Comparison of ENCODE assay signal across 29 cellular contexts in the genomic region with DNA sequence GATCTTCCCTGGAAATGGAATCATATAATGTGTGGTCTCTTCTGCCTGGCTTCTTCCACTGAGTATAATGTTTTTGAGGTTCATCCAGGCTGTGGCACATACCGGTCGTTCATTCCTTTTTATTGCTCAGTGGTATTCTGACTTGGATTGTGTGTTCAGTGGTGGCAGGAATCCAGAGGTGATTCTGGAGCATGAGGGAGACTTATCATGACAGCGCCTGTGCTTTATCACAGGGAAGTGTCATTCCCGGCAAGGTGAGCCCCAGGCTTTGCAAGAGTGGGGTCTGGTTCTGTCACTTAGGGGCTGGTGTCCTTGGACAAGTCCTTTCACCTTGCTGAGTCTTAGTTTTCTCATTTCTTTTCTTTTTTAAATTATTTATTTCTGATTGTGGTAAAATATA. TPM values are rescaled to one million over a fixed set of nuclear protein-coding genes. Genes with fewer than 3 reads are reported as not detected.
"Had no signal": no experiment of that assay in that cellular context is flagged by ENCODE, and none has a peak within 500 bp of the region (broad histone marks: within the 10 kb centered on the region; RNA-seq: fewer than 3 reads in every experiment).

No MANE protein-coding gene starts in this region.

- ATAC-seq: activated naive CD4-positive, alpha-beta T cell treated with anti-CD3 and anti-CD28 coated beads, Interleukin-2, amount 50 U/mL, for 72 hours; activated T-cell treated with anti-CD3 and anti-CD28 coated beads, Interleukin-2, amount 50 U/mL, for 4 hours; Panc1; SK-N-SH treated with all-trans-retinoic acid at 6 μM for 48 hours; T-cell had no signal

- DNase-seq: activated B cell treated with CpG ODN at 0.5 μM for 24 hours; activated CD4-positive, alpha-beta memory T cell treated with anti-CD3 and anti-CD28 coated beads for 36 hours; activated CD4-positive, alpha-beta T cell treated with anti-CD3 and anti-CD28 coated beads for 4 hours; activated CD4-positive, alpha-beta T cell treated with anti-CD3 and anti-CD28 coated beads, Interleukin-2, amount 50 U/mL, for 1 hour; activated CD4-positive, CD25-positive, alpha-beta regulatory T cell treated with anti-CD3 and anti-CD28 coated beads, Interleukin-2, amount 50 U/mL, for 72 hours; activated CD8-positive, alpha-beta memory T cell treated with anti-CD3 and anti-CD28 coated beads, Interleukin-2, amount 50 U/mL, for 4 hours; activated gamma-delta T cell treated with Interleukin-2 at 50 U/mL for 16 hours; activated naive CD4-positive, alpha-beta T cell treated with anti-CD3 and anti-CD28 coated beads for 36 hours; activated T-cell treated with anti-CD3 and anti-CD28 coated beads for 4 hours; activated T-cell treated with anti-CD3 and anti-CD28 coated beads, Interleukin-2, amount 50 U/mL, for 4 hours; adrenal gland; anterior cingulate cortex; central memory CD4-positive, alpha-beta T cell; MM.1S; MV-4-11; NCI-H1092; NCI-H1436 treated with DMSO at 0.1 percent for 48 hours; NCI-H1694 treated with DMSO at 0.1 percent for 48 hours; NCI-H2029; NCI-H510A; NCI-H526 treated with DMSO at 0.1 percent for 48 hours; NCI-H774; SIG-M5; T-cell; T-helper 2 cell; T-helper 9 cell had no signal

- H3K4me3 ChIP-seq: adrenal gland had no signal

RNA-seq across cellular contexts. Expression of a gene that starts 53.0 kb away (rescaled TPM):
- total RNA-seq: activated B cell treated with CpG ODN at 0.5 μM for 24 hours; activated naive CD4-positive, alpha-beta T cell treated with anti-CD3 and anti-CD28 coated beads for 36 hours; activated naive CD4-positive, alpha-beta T cell treated with anti-CD3 and anti-CD28 coated beads, Interleukin-2, amount 50 U/mL, for 72 hours had no signal
